15 cellular contexts compared by ENCODE assay signal in genomic region chr4:130026185-130026584, GRCh38.
DNase-seq lines count a peak whose midpoint lies in the region; ATAC-seq and TF ChIP-seq lines count a peak whose summit lies in the region.
"Had no signal": no experiment of that assay in that cellular context is flagged by ENCODE, and none has a peak within 500 bp of the region (broad histone marks: within the 10 kb centered on the region; RNA-seq: fewer than 3 reads in every experiment).

No MANE protein-coding gene starts in this region.

- H3K9me3 Mint-ChIP-seq in GM23338 = no peaks in the 10 kb centered on the region
- H3K9me3 Mint-ChIP-seq: T-helper 1 cell treated with Interleukin-12 subunit alpha and Interleukin-12 subunit beta and Interleukin-4 antibody, amounts not matched to agents 30 μg/mL and 1 μg/mL, for 36 hours had no signal

- no peaks in the 10 kb centered on the region for H4K20me1 ChIP-seq in GM23338 (replicated peaks; ENCODE audit: insufficient read depth)

- H3K27ac ChIP-seq in GM23338 (ENCODE audit: low read depth) (peak overlapping the region; percentile 97), iPS-18a (ENCODE audit: low read length) (peak overlapping the region; percentile 96)
- H3K27ac ChIP-seq: HL-60 had no signal

- peaks cover 60% of the 10 kb centered on the region for H3K4me1 Mint-ChIP-seq in GM23338

- no peaks in the 10 kb centered on the region for H3K9me2 ChIP-seq in GM23338 (ENCODE audit: insufficient read depth)

- H3K27ac Mint-ChIP-seq in GM23338 = peak overlapping the region; percentile 97
- H3K27ac Mint-ChIP-seq: T-helper 1 cell treated with Interleukin-12 subunit alpha and Interleukin-12 subunit beta and Interleukin-4 antibody, amounts not matched to agents 30 μg/mL and 1 μg/mL, for 36 hours had no signal

- no peak overlapping the region for H3K4me2 ChIP-seq in GM23338

- H3K27me3 ChIP-seq in GM23338 (ENCODE audit: insufficient read depth) (no peaks in the 10 kb centered on the region), iPS-18a (ENCODE audit: control insufficient read depth, insufficient read depth, low read length) (no peaks in the 10 kb centered on the region)

- peak overlapping the region; percentile 34; the same call in 1 of the 3 replicates for H3K4me3 Mint-ChIP-seq in GM23338
- H3K4me3 Mint-ChIP-seq: T-helper 1 cell treated with Interleukin-12 subunit alpha and Interleukin-12 subunit beta and Interleukin-4 antibody, amounts not matched to agents 30 μg/mL and 1 μg/mL, for 36 hours had no signal

- H3K27me3 Mint-ChIP-seq in GM23338 (ENCODE audit: insufficient read depth, low read depth, poor library complexity) = no peaks in the 10 kb centered on the region

- H3K9me3 ChIP-seq in iPS-18a (ENCODE audit: control insufficient read depth, low read depth, low read length) = no peaks in the 10 kb centered on the region

- H3K4me3 ChIP-seq in GM23338 (no peak overlapping the region), iPS-18a (ENCODE audit: low read length) (no peak overlapping the region)

- H3K9ac ChIP-seq in iPS-18a (ENCODE audit: low read length) = peak overlapping the region; percentile 59

- H3K36me3 Mint-ChIP-seq in GM23338 (ENCODE audit: low read depth) = peaks cover 16% of the 10 kb centered on the region

- H3K79me2 ChIP-seq in GM23338 (replicated peaks; ENCODE audit: insufficient read depth) = no peaks in the 10 kb centered on the region

- DNase-seq in GM23338 (ENCODE audit: low spot score) (peak; percentile 98), NCI-H1930 (lab: John Stamatoyannopoulos, UW) (peak; percentile 90 to 92), NCI-H774 (lab: John Stamatoyannopoulos, UW) (peak; percentile 62), GM20000 (ENCODE audit: low spot score) (no peak)
- DNase-seq: activated gamma-delta T cell; aorta; Kasumi-1; NCI-H446; stimulated activated naive CD4-positive, alpha-beta T cell treated with Interleukin-2 at 50 U/mL for 16 hours had no signal

- H3K36me3 ChIP-seq in GM23338 (ENCODE audit: insufficient read depth) (no peaks in the 10 kb centered on the region), iPS-18a (ENCODE audit: control insufficient read depth, low read depth, low read length) (peaks cover 4% of the 10 kb centered on the region)

- peak; percentile 96 for ATAC-seq in GM23338
- ATAC-seq in GM18867 (IDR thresholded peaks at IDR 0.05; ENCODE audit: unreplicated experiment) = no peak
- no peak for ATAC-seq in HG02678 (IDR thresholded peaks at IDR 0.05; ENCODE audit: unreplicated experiment)
- no peak for ATAC-seq in SK-N-SH treated with all-trans-retinoic acid at 6 μM for 48 hours

- no peaks in the 10 kb centered on the region; the same call in 1 of the 2 replicates for H3F3A ChIP-seq in GM23338 (replicated peaks; ENCODE audit: low read depth)

- H3K4me1 ChIP-seq in GM23338 (ENCODE audit: insufficient read depth) (peaks cover 69% of the 10 kb centered on the region), iPS-18a (ENCODE audit: control insufficient read depth, low read depth, low read length) (peaks cover 72% of the 10 kb centered on the region)

- no peak overlapping the region for H2AFZ ChIP-seq in GM23338

- TF ChIP-seq CTCF in GM23338 (conservative IDR thresholded peaks at IDR 0.05; ENCODE audit: low read depth in 2 of 2) (no peak), GM20000 (IDR thresholded peaks at IDR 0.05; ENCODE audit: extremely low read depth, missing control alignments) (no peak)

TF ChIP-seq in GM23338, 12 proteins besides CTCF, POLR2A, EP300 and RAD21 (continues in another document):
- TF ChIP-seq NANOG (IDR thresholded peaks at IDR 0.05; ENCODE audit: borderline replicate concordance) (peak; percentile 100), ETS1 (IDR thresholded peaks at IDR 0.05) (peak; percentile 95), ZNF331 (CRISPR knock-in tag; IDR thresholded peaks at IDR 0.05; ENCODE audit: low read depth) (no peak), POLR2AphosphoS5 (IDR thresholded peaks at IDR 0.05; ENCODE audit: low read depth) (peak; percentile 61), REST (IDR thresholded peaks at IDR 0.05; ENCODE audit: unreplicated experiment) (no peak), EZH2 (IDR thresholded peaks at IDR 0.05; ENCODE audit: low read depth, unreplicated experiment) (no peak), CREB1 (CRISPR knock-in tag; IDR thresholded peaks at IDR 0.05; ENCODE audit: low read depth) (peak; percentile 53; the same call in 1 of the 2 replicates)

TF ChIP-seq in SK-N-SH treated with all-trans-retinoic acid at 6 μM for 48 hours, 23 proteins besides CTCF, POLR2A, EP300 and RAD21:
- TF ChIP-seq CSRNP3 (CRISPR knock-in tag; IDR thresholded peaks at IDR 0.05) (no peak), PATZ1 (CRISPR knock-in tag; IDR thresholded peaks at IDR 0.05; ENCODE audit: borderline replicate concordance) (no peak), TSHZ2 (CRISPR knock-in tag; IDR thresholded peaks at IDR 0.05) (no peak), GLIS3 (CRISPR knock-in tag; IDR thresholded peaks at IDR 0.05) (no peak), ZFP3 (CRISPR knock-in tag; IDR thresholded peaks at IDR 0.05) (no peak), POU6F1 (CRISPR knock-in tag; IDR thresholded peaks at IDR 0.05; ENCODE audit: borderline replicate concordance, low read depth) (no peak)
TF ChIP-seq in SK-N-SH treated with all-trans-retinoic acid at 6 μM for 48 hours: peak in this region for 0.
